1 cellular context compared by ENCODE assay signal in the genomic region with DNA sequence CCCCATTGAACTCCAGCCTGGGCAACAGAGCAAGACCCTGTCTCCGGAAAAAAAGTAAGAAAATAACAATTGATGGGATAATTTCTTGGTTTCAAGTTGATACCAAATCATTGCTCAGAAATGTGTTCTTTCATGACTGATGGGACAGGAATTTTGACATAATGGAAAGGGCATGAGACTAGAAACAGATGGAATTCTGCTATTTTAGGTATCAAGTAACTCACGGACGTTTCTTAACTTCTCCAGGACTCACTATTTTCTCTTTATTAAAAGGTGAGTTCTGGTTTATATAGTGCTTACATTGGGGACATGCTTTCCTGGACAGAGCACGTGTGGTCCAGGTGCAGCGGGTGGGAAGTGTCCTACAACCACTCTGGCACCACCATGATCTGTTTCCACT.
TF ChIP-seq lines count a peak whose summit lies in the region.

No MANE protein-coding gene starts in this region.

TF ChIP-seq in HepG2, 621 proteins besides CTCF, POLR2A, EP300 and RAD21:
- no peak for TF ChIP-seq NFYC (CRISPR knock-in tag; IDR thresholded peaks at IDR 0.05)
- TF ChIP-seq, protein P1, sequence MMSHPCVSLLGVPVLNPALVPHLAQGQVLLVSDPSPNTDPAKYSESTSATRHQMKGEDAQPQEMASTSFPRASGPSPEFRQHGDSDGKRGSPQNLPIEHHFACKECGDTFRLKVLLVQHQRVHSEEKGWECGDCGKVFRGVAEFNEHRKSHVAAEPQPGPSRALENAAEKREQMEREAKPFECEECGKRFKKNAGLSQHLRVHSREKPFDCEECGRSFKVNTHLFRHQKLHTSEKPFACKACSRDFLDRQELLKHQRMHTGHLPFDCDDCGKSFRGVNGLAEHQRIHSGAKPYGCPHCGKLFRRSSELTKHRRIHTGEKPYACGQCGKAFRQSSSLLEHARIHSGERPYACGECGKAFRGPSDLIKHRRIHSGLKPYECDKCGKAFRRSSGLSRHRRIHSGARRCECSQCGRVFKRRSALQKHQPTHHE (CRISPR knock-in tag; IDR thresholded peaks at IDR 0.05; ENCODE audit: borderline replicate concordance) = no peak
- no peak for TF ChIP-seq NCOA1 (CRISPR knock-in tag; IDR thresholded peaks at IDR 0.05)
- no peak for TF ChIP-seq RBM22 (optimal IDR thresholded peaks at IDR 0.05; ENCODE audit: low read length)
- TF ChIP-seq, protein P2, sequence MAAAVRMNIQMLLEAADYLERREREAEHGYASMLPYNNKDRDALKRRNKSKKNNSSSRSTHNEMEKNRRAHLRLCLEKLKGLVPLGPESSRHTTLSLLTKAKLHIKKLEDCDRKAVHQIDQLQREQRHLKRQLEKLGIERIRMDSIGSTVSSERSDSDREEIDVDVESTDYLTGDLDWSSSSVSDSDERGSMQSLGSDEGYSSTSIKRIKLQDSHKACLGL (CRISPR knock-in tag; IDR thresholded peaks at IDR 0.05) = no peak
- no peak for TF ChIP-seq DPF2 (CRISPR knock-in tag; IDR thresholded peaks at IDR 0.05; ENCODE audit: borderline replicate concordance, low read depth)
- TF ChIP-seq HNRNPK (IDR thresholded peaks at IDR 0.05; ENCODE audit: low read depth, low read length, poor library complexity, severe bottlenecking) = no peak
- no peak for TF ChIP-seq ZNF501 (CRISPR knock-in tag; IDR thresholded peaks at IDR 0.05)
- TF ChIP-seq ARNT2 (CRISPR knock-in tag; IDR thresholded peaks at IDR 0.05; ENCODE audit: low read depth) = no peak
- no peak for TF ChIP-seq PHF5A (CRISPR knock-in tag; IDR thresholded peaks at IDR 0.05; ENCODE audit: low read depth, unreplicated experiment)
- TF ChIP-seq ZNF558 (CRISPR knock-in tag; IDR thresholded peaks at IDR 0.05; ENCODE audit: borderline replicate concordance) = no peak
- no peak for TF ChIP-seq ZNF121 (CRISPR knock-in tag; IDR thresholded peaks at IDR 0.05)
- no peak for TF ChIP-seq SUZ12 (IDR thresholded peaks at IDR 0.05; ENCODE audit: low read depth, low read length)
- TF ChIP-seq KMT2A (CRISPR knock-in tag; IDR thresholded peaks at IDR 0.05) = no peak
- no peak for TF ChIP-seq ZNF644 (CRISPR knock-in tag; IDR thresholded peaks at IDR 0.05; ENCODE audit: low read depth)
- TF ChIP-seq ZNF3 (CRISPR knock-in tag; IDR thresholded peaks at IDR 0.05) = no peak
- TF ChIP-seq, protein P3, sequence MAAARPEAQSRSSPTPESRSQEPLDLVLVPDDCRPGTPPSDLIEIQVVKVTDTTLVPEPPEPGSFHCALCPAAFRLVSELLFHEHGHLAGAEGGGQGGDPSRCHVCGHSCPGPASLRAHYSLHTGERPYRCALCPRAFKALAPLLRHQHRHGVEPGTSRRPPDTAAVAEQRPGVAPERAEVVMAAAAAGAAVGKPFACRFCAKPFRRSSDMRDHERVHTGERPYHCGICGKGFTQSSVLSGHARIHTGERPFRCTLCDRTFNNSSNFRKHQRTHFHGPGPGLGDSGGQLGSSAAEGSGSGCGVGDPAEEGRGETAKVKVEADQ (CRISPR knock-in tag; IDR thresholded peaks at IDR 0.05; ENCODE audit: borderline replicate concordance) = no peak
